Comparison of ENCODE assay signal across 8 cellular contexts in genomic region chr3:112973325-112974177, GRCh38. TPM values are rescaled to one million over a fixed set of nuclear protein-coding genes. Genes with fewer than 3 reads are reported as not detected.
DNase-seq lines count a peak whose midpoint lies in the region; ATAC-seq and TF ChIP-seq lines count a peak whose summit lies in the region.

No MANE protein-coding gene starts in this region.

- peak overlapping the region; percentile 88 for H3K27ac Mint-ChIP-seq in activated naive CD4-positive, alpha-beta T cell treated with anti-CD3 and anti-CD28 coated beads, Interleukin-2, amount 10 ng/mL, durations not matched to agents 7 days and 5 days
- H3K27ac Mint-ChIP-seq in Calu3 (ENCODE audit: unreplicated experiment): no peak overlapping the region

- H2AFZ ChIP-seq in Karpas-422 (ENCODE audit: low read length): no peak overlapping the region

- CTCF ChIA-PET in activated naive CD4-positive, alpha-beta T cell treated with anti-CD3 and anti-CD28 coated beads, Interleukin-2, amount 10 ng/mL, durations not matched to agents 7 days and 5 days (lab: Charles Lee): interaction anchor here (0.6 to 6.4 kb wide), 5 partner anchors 9 to 681 kb away, joined by 3 to 51 read pairs (median 4); no protein-coding TSS in a partner anchor
- CTCF ChIA-PET in Calu3 (lab: Charles Lee): no interaction called here

- H3K27me3 ChIP-seq in Karpas-422 (ENCODE audit: low read length): no peaks in the 10 kb centered on the region

- H3K27ac ChIP-seq in Karpas-422 (ENCODE audit: low read length): no peak overlapping the region

- H3K9me3 ChIP-seq in Karpas-422 (ENCODE audit: low read length): no peaks in the 10 kb centered on the region

- TF ChIP-seq CTCF in GM10266 (IDR thresholded peaks at IDR 0.05; ENCODE audit: control insufficient read depth, insufficient read depth, low read depth, missing control alignments) (no peak), Calu3 (IDR thresholded peaks at IDR 0.05; ENCODE audit: unreplicated experiment) (no peak)

- H4K20me1 ChIP-seq in Karpas-422 (ENCODE audit: insufficient read depth, low read depth, low read length): no peaks in the 10 kb centered on the region

- H3K4me1 ChIP-seq in Karpas-422 (ENCODE audit: low read length): no peaks in the 10 kb centered on the region

- no peaks in the 10 kb centered on the region for H3K9me3 Mint-ChIP-seq in activated naive CD4-positive, alpha-beta T cell treated with anti-CD3 and anti-CD28 coated beads, Interleukin-2, amount 10 ng/mL, durations not matched to agents 7 days and 5 days
- H3K9me3 Mint-ChIP-seq in Calu3 (ENCODE audit: low read depth, unreplicated experiment): no peaks in the 10 kb centered on the region

- H3K27me3 Mint-ChIP-seq in activated naive CD4-positive, alpha-beta T cell treated with anti-CD3 and anti-CD28 coated beads, Interleukin-2, amount 10 ng/mL, durations not matched to agents 7 days and 5 days: no peaks in the 10 kb centered on the region
- H3K27me3 Mint-ChIP-seq in Calu3 (ENCODE audit: unreplicated experiment): peaks cover 14% of the 10 kb centered on the region

- peaks cover 67% of the 10 kb centered on the region for H3K4me1 Mint-ChIP-seq in activated naive CD4-positive, alpha-beta T cell treated with anti-CD3 and anti-CD28 coated beads, Interleukin-2, amount 10 ng/mL, durations not matched to agents 7 days and 5 days
- no peaks in the 10 kb centered on the region for H3K4me1 Mint-ChIP-seq in Calu3 (ENCODE audit: low read depth, unreplicated experiment)

- no peaks in the 10 kb centered on the region for H3K36me3 ChIP-seq in Karpas-422 (ENCODE audit: insufficient read depth, low read length)

- H3K4me2 ChIP-seq in Karpas-422 (ENCODE audit: low read depth, low read length, poor library complexity, severe bottlenecking): no peak overlapping the region

- H3K4me3 ChIP-seq in Karpas-422 (ENCODE audit: low read length): no peak overlapping the region

- no peaks in the 10 kb centered on the region for H3K79me2 ChIP-seq in Karpas-422 (ENCODE audit: low read length)

- H3K36me3 Mint-ChIP-seq in activated naive CD4-positive, alpha-beta T cell treated with anti-CD3 and anti-CD28 coated beads, Interleukin-2, amount 10 ng/mL, durations not matched to agents 7 days and 5 days: peaks cover 4% of the 10 kb centered on the region
- no peaks in the 10 kb centered on the region for H3K36me3 Mint-ChIP-seq in Calu3 (ENCODE audit: insufficient read depth, unreplicated experiment)

- H3K4me3 Mint-ChIP-seq in activated naive CD4-positive, alpha-beta T cell treated with anti-CD3 and anti-CD28 coated beads, Interleukin-2, amount 10 ng/mL, durations not matched to agents 7 days and 5 days: peak overlapping the region; percentile 88
- no peak overlapping the region for H3K4me3 Mint-ChIP-seq in Calu3 (ENCODE audit: low read depth, unreplicated experiment)

- H3K9ac ChIP-seq in Karpas-422 (ENCODE audit: low read length): no peak overlapping the region

- BruUV-seq in Calu3 (replicated peaks; lab: Mats Ljungman, UMichigan): no TSS peak

- peak; percentile 47 for DNase-seq in GM10266 (ENCODE audit: extremely low spot score)
- DNase-seq in activated naive CD4-positive, alpha-beta T cell treated with anti-CD3 and anti-CD28 coated beads, Interleukin-2, amount 10 ng/mL, durations not matched to agents 7 days and 5 days: peak; percentile 62
- peak; percentile 28 for DNase-seq in stimulated activated CD8-positive, alpha-beta memory T cell treated with anti-CD3 and anti-CD28 coated beads, Interleukin-12 subunit alpha, Interleukin-12 subunit beta, amount 100 ng/mL, for 24 hours (ENCODE audit: extremely low read depth)
- DNase-seq in GOT3 (lab: John Stamatoyannopoulos, UW): no peak
- DNase-seq in Calu3: no peak
- no peak for DNase-seq in Karpas-422

- H3K9me2 ChIP-seq in Karpas-422 (replicated peaks; ENCODE audit: insufficient read depth, low read length): no peaks in the 10 kb centered on the region

- intact Hi-C loops in Calu3 (cut with micrococcal nuclease; ENCODE audit: unreplicated experiment): no loop called here

- ATAC-seq in GM21390 (IDR thresholded peaks at IDR 0.05; ENCODE audit: unreplicated experiment) (peak; percentile 81), HG03575 (IDR thresholded peaks at IDR 0.05; ENCODE audit: extremely low read depth, insufficient number of reproducible peaks, low FRiP score, unreplicated experiment) (peak; percentile 62)

RNA-seq across cellular contexts. Expression of gene CD200R1, which starts 1.4 kb away (rescaled TPM):
- not detected in 2 replicates for total RNA-seq in Calu3 (2022)
- total RNA-seq in Karpas-422 (2014; rRNA removed; shearing (Covaris generic); ENCODE audit: low replicate concordance): not detected in 2 replicates

RNA-seq across cellular contexts. Expression of gene GTPBP8, which starts 17.2 kb away (rescaled TPM):
- total RNA-seq in Calu3 (2022): 8.1 and 8.3 TPM in 2 replicates
- 28.4 and 36.0 TPM in 2 replicates for total RNA-seq in Karpas-422 (2014; rRNA removed; shearing (Covaris generic); ENCODE audit: low replicate concordance)

Comparison
In these comparisons a context has a peak if more than half of its experiments do, and no peak if none do; other contexts are left out.
1. DNase-seq: peak in GM10266 (single experiment), activated naive CD4-positive, alpha-beta T cell treated with anti-CD3 and anti-CD28 coated beads, Interleukin-2, amount 10 ng/mL, durations not matched to agents 7 days and 5 days (single experiment) and stimulated activated CD8-positive, alpha-beta memory T cell treated with anti-CD3 and anti-CD28 coated beads, Interleukin-12 subunit alpha, Interleukin-12 subunit beta, amount 100 ng/mL, for 24 hours (single experiment); none in GOT3 (single experiment), Calu3 (single experiment) and Karpas-422 (single experiment).